Comparison of ENCODE assay signal across 1 cellular context in the genomic region with DNA sequence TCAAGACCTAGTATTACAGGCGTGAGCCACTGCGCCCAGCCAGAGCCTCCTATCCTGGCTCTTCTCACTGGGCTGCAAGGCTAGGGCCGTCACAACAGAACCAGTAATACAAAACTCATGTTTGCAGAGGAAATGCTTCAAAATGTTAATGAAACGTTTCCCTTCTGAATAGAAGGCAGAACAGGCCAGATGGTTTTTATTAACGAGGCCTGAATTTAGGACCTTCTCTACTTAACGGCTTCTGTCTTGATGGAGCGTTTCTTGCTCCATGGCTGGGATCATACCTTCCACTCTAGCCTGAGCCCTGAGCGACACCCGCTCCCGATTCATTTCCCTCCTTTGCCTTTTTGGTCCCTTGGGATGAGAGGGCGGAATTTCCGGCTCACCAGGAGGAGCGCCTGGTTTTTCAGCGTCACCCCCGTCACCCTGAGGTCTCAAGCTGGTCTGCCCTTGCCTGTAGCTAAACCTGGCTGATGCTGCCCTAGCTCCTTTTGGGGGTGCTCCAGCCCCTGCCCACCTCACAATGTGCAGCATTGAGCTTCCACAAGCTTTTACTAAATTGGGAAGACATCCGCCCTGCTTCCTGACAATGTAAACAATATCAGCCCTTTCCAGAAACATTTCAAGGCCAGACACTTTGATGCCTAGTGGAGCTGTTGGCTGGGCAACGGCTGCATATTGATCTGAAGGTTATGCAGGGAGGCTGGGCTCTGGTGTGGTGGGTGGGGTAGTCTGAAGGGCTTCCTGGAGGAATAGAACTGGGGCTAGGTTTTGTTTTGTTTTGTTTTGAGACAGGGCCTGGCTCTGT.
A peak's percentile ranks its signal among the peaks of the same experiment; 100 is the strongest.
TF ChIP-seq lines count a peak whose summit lies in the region.

No MANE protein-coding gene starts in this region.

TF ChIP-seq in HepG2, 621 proteins besides CTCF, POLR2A, EP300 and RAD21 (continued from another document and continues in another):
- TF ChIP-seq ZSCAN30 (CRISPR knock-in tag; IDR thresholded peaks at IDR 0.05) (no peak), ATF7 (IDR thresholded peaks at IDR 0.05) (no peak), ATF7 (CRISPR knock-in tag; IDR thresholded peaks at IDR 0.05) (no peak), ZNF598 (CRISPR knock-in tag; IDR thresholded peaks at IDR 0.05; ENCODE audit: borderline replicate concordance) (no peak; the same call in 1 of the 2 replicates), SMARCE1 (IDR thresholded peaks at IDR 0.05; ENCODE audit: borderline replicate concordance) (no peak), ZFP82 (CRISPR knock-in tag; IDR thresholded peaks at IDR 0.05; ENCODE audit: borderline replicate concordance) (no peak), BRCA1 (CRISPR knock-in tag; IDR thresholded peaks at IDR 0.05) (no peak), POLR2G (IDR thresholded peaks at IDR 0.05; ENCODE audit: low read depth, low read length) (no peak; the same call in 1 of the 2 replicates), MLLT10 (CRISPR knock-in tag; IDR thresholded peaks at IDR 0.05) (no peak), ZNF737 (CRISPR knock-in tag; IDR thresholded peaks at IDR 0.05; ENCODE audit: borderline replicate concordance) (no peak), ZNF510 (CRISPR knock-in tag; IDR thresholded peaks at IDR 0.05; ENCODE audit: low read depth) (no peak), TAF15 (IDR thresholded peaks at IDR 0.05; ENCODE audit: low read depth, low read length, poor library complexity, severe bottlenecking) (no peak), TARDBP (CRISPR knock-in tag; IDR thresholded peaks at IDR 0.05) (peak; percentile 62; the same call in 1 of the 2 replicates), ZNF124 (CRISPR knock-in tag; IDR thresholded peaks at IDR 0.05) (no peak), ZNF264 (CRISPR knock-in tag; IDR thresholded peaks at IDR 0.05) (peak; percentile 71; the same call in 1 of the 2 replicates), SP140L (CRISPR knock-in tag; IDR thresholded peaks at IDR 0.05; ENCODE audit: borderline replicate concordance) (no peak), ZNF660 (CRISPR knock-in tag; IDR thresholded peaks at IDR 0.05; ENCODE audit: borderline replicate concordance, low read depth) (no peak), ZNF282 (IDR thresholded peaks at IDR 0.05; ENCODE audit: partially characterized antibody) (no peak), ZNF44 (CRISPR knock-in tag; IDR thresholded peaks at IDR 0.05) (peak; percentile 41; the same call in 1 of the 2 replicates), ZNF841 (CRISPR knock-in tag; IDR thresholded peaks at IDR 0.05; ENCODE audit: borderline replicate concordance) (no peak), FOXJ3 (CRISPR knock-in tag; IDR thresholded peaks at IDR 0.05; ENCODE audit: borderline replicate concordance) (peak; percentile 28; the same call in 1 of the 2 replicates), PAX8 (CRISPR knock-in tag; IDR thresholded peaks at IDR 0.05; ENCODE audit: borderline replicate concordance) (no peak), ZFAT (CRISPR knock-in tag; conservative IDR thresholded peaks at IDR 0.05) (no peak), MXI1 (IDR thresholded peaks at IDR 0.05; ENCODE audit: borderline replicate concordance, low read depth, low read length) (peak; percentile 67; the same call in 2 of the 3 replicates), MYNN (CRISPR knock-in tag; IDR thresholded peaks at IDR 0.05; ENCODE audit: low read depth) (no peak), SUZ12 (IDR thresholded peaks at IDR 0.05; ENCODE audit: low read depth, low read length) (no peak), ASH2L (IDR thresholded peaks at IDR 0.05; ENCODE audit: insufficient read length, low read depth, low read length) (no peak), ZNF761 (CRISPR knock-in tag; conservative IDR thresholded peaks at IDR 0.05) (no peak), NCOA2 (CRISPR knock-in tag; IDR thresholded peaks at IDR 0.05) (peak; percentile 84), GATAD2A (CRISPR knock-in tag; IDR thresholded peaks at IDR 0.05) (peak; percentile 94), ZNF460 (CRISPR knock-in tag; IDR thresholded peaks at IDR 0.05; ENCODE audit: borderline replicate concordance) (no peak; the same call in 1 of the 2 replicates), ZNF225 (CRISPR knock-in tag; IDR thresholded peaks at IDR 0.05) (no peak), ZNF878 (CRISPR knock-in tag; IDR thresholded peaks at IDR 0.05) (no peak), NCOA5 (CRISPR knock-in tag; IDR thresholded peaks at IDR 0.05) (no peak), RBM39 (IDR thresholded peaks at IDR 0.05; ENCODE audit: low read depth, low read length, poor library complexity, severe bottlenecking) (no peak), ZBTB43 (CRISPR knock-in tag; conservative IDR thresholded peaks at IDR 0.05) (no peak), KAT7 (CRISPR knock-in tag; IDR thresholded peaks at IDR 0.05; ENCODE audit: borderline replicate concordance) (no peak), ZNF121 (CRISPR knock-in tag; IDR thresholded peaks at IDR 0.05) (0 out of 2 replicates have a peak, but pooled peaks have one; percentile 0), SMAD1 (CRISPR knock-in tag; IDR thresholded peaks at IDR 0.05; ENCODE audit: borderline replicate concordance, low read depth) (no peak), ONECUT2 (CRISPR knock-in tag; IDR thresholded peaks at IDR 0.05) (peak; percentile 95), ZNF12 (CRISPR knock-in tag; IDR thresholded peaks at IDR 0.05) (no peak), KAT8 (CRISPR knock-in tag; IDR thresholded peaks at IDR 0.05) (peak; percentile 37; the same call in 1 of the 2 replicates), TERF1 (CRISPR knock-in tag; IDR thresholded peaks at IDR 0.05) (no peak), GZF1 (CRISPR knock-in tag; IDR thresholded peaks at IDR 0.05) (no peak), LBX2 (CRISPR knock-in tag; IDR thresholded peaks at IDR 0.05; ENCODE audit: borderline replicate concordance) (no peak), HMGA1 (CRISPR knock-in tag; conservative IDR thresholded peaks at IDR 0.05) (no peak), FOXK2 (IDR thresholded peaks at IDR 0.05) (0 out of 2 replicates have a peak, but pooled peaks have one; percentile 29), ZSCAN21 (CRISPR knock-in tag; IDR thresholded peaks at IDR 0.05; ENCODE audit: borderline replicate concordance) (no peak), SNAI1 (CRISPR knock-in tag; IDR thresholded peaks at IDR 0.05; ENCODE audit: borderline replicate concordance) (no peak), ZNF766 (CRISPR knock-in tag; IDR thresholded peaks at IDR 0.05; ENCODE audit: borderline replicate concordance) (no peak), GRHL1 (CRISPR knock-in tag; conservative IDR thresholded peaks at IDR 0.05) (no peak), IRF2 (CRISPR knock-in tag; IDR thresholded peaks at IDR 0.05) (peak; percentile 63; the same call in 1 of the 2 replicates), ZNF292 (CRISPR knock-in tag; IDR thresholded peaks at IDR 0.05; ENCODE audit: borderline replicate concordance, low read depth) (peak; percentile 27; the same call in 1 of the 2 replicates), ZNF883 (CRISPR knock-in tag; IDR thresholded peaks at IDR 0.05; ENCODE audit: not compliant biosample characterization) (no peak), E2F2 (CRISPR knock-in tag; IDR thresholded peaks at IDR 0.05; ENCODE audit: borderline replicate concordance) (no peak), ZNF446 (CRISPR knock-in tag; IDR thresholded peaks at IDR 0.05) (no peak), MAFF (IDR thresholded peaks at IDR 0.05; ENCODE audit: low read depth, low read length) (no peak), RBFOX2 (IDR thresholded peaks at IDR 0.05; ENCODE audit: low read depth, low read length) (no peak), RFX5 (IDR thresholded peaks at IDR 0.05; ENCODE audit: low read depth, low read length) (no peak), DMAP1 (CRISPR knock-in tag; IDR thresholded peaks at IDR 0.05) (0 out of 2 replicates have a peak, but pooled peaks have one; percentile 35), EZH2 (conservative IDR thresholded peaks at IDR 0.05; ENCODE audit: low read depth, low read length) (no peak), FIP1L1 (IDR thresholded peaks at IDR 0.05; ENCODE audit: borderline replicate concordance, insufficient read depth, low read depth, low read length) (no peak), MEIS2 (CRISPR knock-in tag; IDR thresholded peaks at IDR 0.05) (no peak; the same call in 1 of the 2 replicates), ZNF572 (CRISPR knock-in tag; IDR thresholded peaks at IDR 0.05) (no peak), JUNB (CRISPR knock-in tag; IDR thresholded peaks at IDR 0.05; ENCODE audit: borderline replicate concordance) (no peak)
- TF ChIP-seq, protein P1, sequence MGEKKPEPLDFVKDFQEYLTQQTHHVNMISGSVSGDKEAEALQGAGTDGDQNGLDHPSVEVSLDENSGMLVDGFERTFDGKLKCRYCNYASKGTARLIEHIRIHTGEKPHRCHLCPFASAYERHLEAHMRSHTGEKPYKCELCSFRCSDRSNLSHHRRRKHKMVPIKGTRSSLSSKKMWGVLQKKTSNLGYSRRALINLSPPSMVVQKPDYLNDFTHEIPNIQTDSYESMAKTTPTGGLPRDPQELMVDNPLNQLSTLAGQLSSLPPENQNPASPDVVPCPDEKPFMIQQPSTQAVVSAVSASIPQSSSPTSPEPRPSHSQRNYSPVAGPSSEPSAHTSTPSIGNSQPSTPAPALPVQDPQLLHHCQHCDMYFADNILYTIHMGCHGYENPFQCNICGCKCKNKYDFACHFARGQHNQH (CRISPR knock-in tag; IDR thresholded peaks at IDR 0.05): peak; percentile 95
- TF ChIP-seq, protein P2, sequence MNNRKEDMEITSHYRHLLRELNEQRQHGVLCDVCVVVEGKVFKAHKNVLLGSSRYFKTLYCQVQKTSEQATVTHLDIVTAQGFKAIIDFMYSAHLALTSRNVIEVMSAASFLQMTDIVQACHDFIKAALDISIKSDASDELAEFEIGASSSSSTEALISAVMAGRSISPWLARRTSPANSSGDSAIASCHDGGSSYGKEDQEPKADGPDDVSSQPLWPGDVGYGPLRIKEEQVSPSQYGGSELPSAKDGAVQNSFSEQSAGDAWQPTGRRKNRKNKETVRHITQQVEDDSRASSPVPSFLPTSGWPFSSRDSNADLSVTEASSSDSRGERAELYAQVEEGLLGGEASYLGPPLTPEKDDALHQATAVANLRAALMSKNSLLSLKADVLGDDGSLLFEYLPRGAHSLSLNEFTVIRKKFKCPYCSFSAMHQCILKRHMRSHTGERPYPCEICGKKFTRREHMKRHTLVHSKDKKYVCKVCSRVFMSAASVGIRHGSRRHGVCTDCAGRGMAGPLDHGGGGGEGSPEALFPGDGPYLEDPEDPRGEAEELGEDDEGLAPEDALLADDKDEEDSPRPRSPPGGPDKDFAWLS (CRISPR knock-in tag; IDR thresholded peaks at IDR 0.05; ENCODE audit: borderline replicate concordance): no peak
